In the genomic region with DNA sequence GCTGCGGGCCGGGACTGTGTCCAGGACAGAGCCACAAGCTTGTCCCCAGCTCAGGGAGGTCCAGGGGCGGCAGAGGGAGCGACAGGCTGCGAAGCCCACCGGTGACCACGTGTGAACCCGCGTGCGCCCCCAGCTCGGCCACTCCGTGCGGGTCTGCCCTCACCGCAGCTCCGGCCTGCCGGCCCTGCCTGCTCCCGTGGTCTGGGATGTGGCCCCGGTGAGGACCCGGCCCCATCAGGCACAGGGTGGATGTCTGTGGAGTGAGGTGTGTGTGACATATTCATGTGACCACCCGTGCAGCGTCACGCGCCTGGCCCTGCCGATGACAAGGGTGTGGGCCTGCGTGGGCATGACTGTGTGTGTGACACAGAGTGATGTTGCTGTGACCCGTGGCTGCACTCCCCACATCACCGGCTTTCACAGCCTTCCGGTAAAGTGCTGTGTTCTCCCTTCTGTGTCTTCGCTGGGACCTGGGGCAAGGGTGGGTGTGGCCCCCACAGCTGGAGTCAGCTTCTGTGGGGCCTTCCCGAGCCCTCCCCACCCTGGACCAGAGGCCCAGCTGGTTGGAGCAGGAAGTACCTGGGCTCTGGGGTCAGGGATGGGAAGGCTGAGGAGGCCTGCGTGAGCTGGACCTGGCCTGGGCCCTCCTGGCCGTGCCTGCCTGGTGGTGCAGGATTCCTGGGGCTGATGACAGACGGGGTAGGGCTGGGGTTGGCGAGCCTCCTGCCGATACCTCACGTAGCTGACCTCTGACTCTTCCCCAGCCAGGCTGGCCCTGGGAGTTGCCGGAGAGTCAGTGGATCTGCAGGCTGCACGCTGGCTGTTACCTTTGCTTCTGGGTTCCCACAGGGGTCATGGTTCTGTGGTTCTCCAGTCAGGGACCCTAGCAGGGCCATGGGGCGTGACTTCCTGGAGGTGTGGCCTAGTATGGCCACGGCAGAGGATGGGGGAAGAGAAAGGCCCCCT, we compare ENCODE assay signal across 8 cellular contexts. TPM values are rescaled to one million over a fixed set of nuclear protein-coding genes. Genes with fewer than 3 reads are reported as not detected.
DNase-seq lines count a peak whose midpoint lies in the region; ATAC-seq, FAIRE-seq and TF ChIP-seq lines count a peak whose summit lies in the region.

No MANE protein-coding gene starts in this region.

- DNase-seq in WTC11 (ENCODE audit: low spot score), result no peak
- DNase-seq in kidney, result peak; percentile 91
- DNase-seq in HCEC 1CT, result no peak
- DNase-seq in HUDEP-2 (lab: John Stamatoyannopoulos, UW; ENCODE audit: unreplicated experiment in 76 of 76), result no peak
- no peak for DNase-seq in GOT3 (lab: John Stamatoyannopoulos, UW)
- no peak for DNase-seq in H54 (ENCODE audit: insufficient read length, low spot score)

- H3K27ac Mint-ChIP-seq in WTC11, result no peak overlapping the region

- H3K4me3 Mint-ChIP-seq in WTC11, result peak overlapping the region; percentile 54

- CTCF ChIA-PET in WTC11 (lab: Charles Lee), result interaction anchor here (0.8 to 1.7 kb wide), 6 partner anchors 10 to 222 kb away, joined by 3 to 5 read pairs (median 4); no protein-coding TSS in a partner anchor

- no peaks in the 10 kb centered on the region for H3K36me3 ChIP-seq in kidney (ENCODE audit: control insufficient read depth in 1 of 2, insufficient read depth in 2 of 2, low read length in 2 of 2)

- no peaks in the 10 kb centered on the region for H3K9me3 ChIP-seq in kidney (ENCODE audit: control insufficient read depth in 1 of 2, low read length in 2 of 2)

- intact Hi-C loops in kidney (cut with DNase I), result no loop called here

- no peak for TF ChIP-seq CTCF in 22Rv1 (IDR thresholded peaks at IDR 0.05)
- no peak for TF ChIP-seq CTCF in WTC11 (IDR thresholded peaks at IDR 0.05)
- TF ChIP-seq CTCF in kidney (IDR thresholded peaks at IDR 0.05; ENCODE audit: borderline replicate concordance, extremely low read depth, insufficient read depth), result no peak

- H3K4me1 Mint-ChIP-seq in WTC11, result no peaks in the 10 kb centered on the region; the same call in 1 of the 2 replicates

- H3K9me3 Mint-ChIP-seq in WTC11, result no peaks in the 10 kb centered on the region

- no peak overlapping the region for H3K9ac ChIP-seq in kidney (ENCODE audit: low read length in 2 of 2)

- peak; percentile 4 for ATAC-seq in GM18907 (IDR thresholded peaks at IDR 0.05; ENCODE audit: unreplicated experiment)
- no peak for ATAC-seq in WTC11

- POLR2A ChIA-PET in WTC11 (lab: Charles Lee), result no interaction called here

- peak overlapping the region; percentile 91 for H3K27ac ChIP-seq in 22Rv1
- no peak overlapping the region for H3K27ac ChIP-seq in kidney (ENCODE audit: low read depth in 2 of 2, low read length in 2 of 2)

- peak overlapping the region in 1 of 2 donors; percentile 55 for H3K4me3 ChIP-seq in kidney (ENCODE audit: low read length in 2 of 2)

- H3K36me3 Mint-ChIP-seq in WTC11, result no peaks in the 10 kb centered on the region

- TF ChIP-seq POLR2A in H54 (IDR thresholded peaks at IDR 0.05; ENCODE audit: low read depth, low read length), result no peak

- H3K4me1 ChIP-seq in kidney (ENCODE audit: control insufficient read depth in 1 of 2, insufficient read depth in 1 of 2, low read depth in 1 of 2, low read length in 2 of 2), result peaks cover 0 to 4% of the 10 kb centered on the region in 2 donors

- no peak for FAIRE-seq in kidney (lab: Jason Lieb, UNC)
- FAIRE-seq in H54 (lab: Jason Lieb, UNC), result no peak

- peaks cover 12% of the 10 kb centered on the region for H3K27me3 Mint-ChIP-seq in WTC11 (ENCODE audit: low read depth)

TF ChIP-seq in WTC11, 78 proteins besides CTCF, POLR2A, EP300 and RAD21:
- no peak for TF ChIP-seq ZBTB21 (CRISPR knock-in tag; IDR thresholded peaks at IDR 0.05; ENCODE audit: borderline replicate concordance)
- TF ChIP-seq EMX1 (CRISPR knock-in tag; IDR thresholded peaks at IDR 0.05), result no peak
- TF ChIP-seq FOXP1 (CRISPR knock-in tag; IDR thresholded peaks at IDR 0.05; ENCODE audit: borderline replicate concordance), result 0 out of 2 replicates have a peak, but pooled peaks have one; percentile 7
- 0 out of 2 replicates have a peak, but pooled peaks have one; percentile 13 for TF ChIP-seq NFYB (CRISPR knock-in tag; conservative IDR thresholded peaks at IDR 0.05; ENCODE audit: low read depth)

RNA-seq across cellular contexts. Expression of a gene that starts 4.1 kb away (rescaled TPM):
- total RNA-seq in WTC11 (2021), result not detected in 3 replicates
- 2.3 TPM for total RNA-seq in kidney
- 0.28 TPM for polyA plus RNA-seq in kidney (ENCODE audit: insufficient read depth, low read depth, low replicate concordance)

RNA-seq across cellular contexts. Expression of a gene that starts 45.9 kb away (rescaled TPM):
- total RNA-seq in WTC11 (2021), result 13.9 to 17.8 TPM (median 14.0 TPM) in 3 replicates
- total RNA-seq in kidney, result 14.8 TPM
- 8.6 TPM for polyA plus RNA-seq in kidney (ENCODE audit: insufficient read depth, low read depth, low replicate concordance)

RNA-seq across cellular contexts. Expression of a gene that starts 50.1 kb away (rescaled TPM):
- total RNA-seq in WTC11 (2021) (184 to 198 TPM (median 186 TPM) in 3 replicates), kidney (261 TPM)
- 78.5 TPM for polyA plus RNA-seq in kidney (ENCODE audit: insufficient read depth, low read depth, low replicate concordance)

RNA-seq across cellular contexts. Expression of a gene that starts 56.7 kb away (rescaled TPM):
- total RNA-seq in WTC11 (2021) (29.5 to 38.3 TPM (median 36.1 TPM) in 3 replicates), kidney (23.9 TPM)
- polyA plus RNA-seq in kidney (ENCODE audit: insufficient read depth, low read depth, low replicate concordance), result 65.9 TPM
